ENCODE assay signal across 12 cellular contexts in genomic region chr2:237921967-237922492, GRCh38.
"Had no signal": no experiment of that assay in that cellular context is flagged by ENCODE, and none has a peak within 500 bp of the region (broad histone marks: within the 10 kb centered on the region; RNA-seq: fewer than 3 reads in every experiment).

No MANE protein-coding gene starts in this region.

- H3K4me3 Mint-ChIP-seq: activated CD8-positive, alpha-beta T cell treated with anti-CD3 and anti-CD28 coated beads for 36 hours; activated naive CD8-positive, alpha-beta T cell; T-helper 1 cell treated with Interleukin-12 subunit alpha and Interleukin-12 subunit beta and Interleukin-4 antibody, amounts not matched to agents 30 μg/mL and 1 μg/mL, for 36 hours had no signal

- H3K27me3 ChIP-seq: stomach, testis had no signal

- H3K27me3 Mint-ChIP-seq: activated naive CD8-positive, alpha-beta T cell had no signal

- H3K9me3 Mint-ChIP-seq: activated CD8-positive, alpha-beta T cell treated with anti-CD3 and anti-CD28 coated beads for 36 hours; T-helper 1 cell treated with Interleukin-12 subunit alpha and Interleukin-12 subunit beta and Interleukin-4 antibody, amounts not matched to agents 30 μg/mL and 1 μg/mL, for 36 hours had no signal

- H3K9me3 ChIP-seq: neutrophil, stomach, testis had no signal

- H3K27ac ChIP-seq: epithelial cell of prostate, neutrophil had no signal

- H3K4me3 ChIP-seq: stomach, testis had no signal

- H3K36me3 ChIP-seq: neutrophil, stomach had no signal

- DNase-seq: activated gamma-delta T cell treated with Interleukin-2 at 50 U/mL for 16 hours, amygdala, left colon, midbrain, retina, stomach, testis had no signal

- H3K27ac Mint-ChIP-seq: activated CD8-positive, alpha-beta T cell treated with anti-CD3 and anti-CD28 coated beads for 36 hours; activated naive CD8-positive, alpha-beta T cell; T-helper 1 cell treated with Interleukin-12 subunit alpha and Interleukin-12 subunit beta and Interleukin-4 antibody, amounts not matched to agents 30 μg/mL and 1 μg/mL, for 36 hours had no signal

- H3K36me3 Mint-ChIP-seq: activated naive CD8-positive, alpha-beta T cell had no signal
